8 cellular contexts compared by ENCODE assay signal in the genomic region with DNA sequence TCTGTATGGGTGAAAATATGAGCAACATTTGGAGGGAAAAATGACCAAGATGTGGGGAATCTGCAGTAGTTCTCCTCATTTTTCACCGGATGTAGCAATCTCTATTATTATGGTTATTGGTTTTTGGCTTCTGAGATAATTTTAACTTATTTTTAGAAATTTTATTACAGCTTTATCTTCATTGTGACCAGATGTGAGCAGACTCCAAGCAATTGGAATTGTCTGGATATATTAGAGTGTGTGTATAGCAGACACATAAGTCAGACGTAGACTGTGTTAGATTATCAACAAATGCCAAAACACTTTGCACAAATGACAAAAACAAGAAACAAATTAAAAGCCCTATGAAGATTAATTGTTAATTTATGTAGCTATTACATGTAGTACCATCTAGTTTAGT.
"Had no signal": no experiment of that assay in that cellular context is flagged by ENCODE, and none has a peak within 500 bp of the region (broad histone marks: within the 10 kb centered on the region; RNA-seq: fewer than 3 reads in every experiment).

No MANE protein-coding gene starts in this region.

- DNase-seq: IMR-90, Karpas-422, KBM-7, KG1 had no signal

- H3K4me3 ChIP-seq: K562 had no signal

- ATAC-seq: HepG2, K562 had no signal

- H3K4me2 ChIP-seq: KMS-11 had no signal

- H3K9ac ChIP-seq: KMS-11 had no signal

- H3K27ac ChIP-seq: HL-60, KMS-11 had no signal
